6 cellular contexts compared by ENCODE assay signal in the genomic region with DNA sequence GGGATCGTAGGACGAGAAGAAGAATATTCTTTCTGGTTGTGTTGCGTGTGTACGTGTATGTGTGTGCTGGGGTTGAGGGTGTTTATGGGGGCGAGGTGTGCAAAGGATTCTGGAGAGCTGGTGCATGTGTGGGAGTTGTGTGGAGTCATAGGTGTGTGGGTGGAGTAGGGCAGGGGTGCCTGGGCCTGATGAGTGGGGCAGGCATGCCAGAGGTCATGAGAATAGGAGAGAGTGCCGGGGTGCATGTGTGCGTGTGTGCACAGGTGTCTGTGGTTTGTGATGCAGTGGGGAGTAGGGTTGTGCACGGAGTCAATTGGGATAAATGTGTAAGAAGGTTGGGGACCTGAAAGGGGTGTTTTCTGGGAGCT. TPM values are rescaled to one million over a fixed set of nuclear protein-coding genes. Genes with fewer than 3 reads are reported as not detected.
DNase-seq lines count a peak whose midpoint lies in the region; FAIRE-seq and TF ChIP-seq lines count a peak whose summit lies in the region.

No MANE protein-coding gene starts in this region.

- no peak overlapping the region for H3K4me2 ChIP-seq in MM.1S (ENCODE audit: low read depth, low read length)

- no peaks in the 10 kb centered on the region for H3F3A ChIP-seq in MM.1S (ENCODE audit: insufficient read depth, low read length)

- WGBS in small intestine, 3 donors = 62 to 68% (median 65%) methylated on average over 8 of the region's 8 CpGs

- no peak overlapping the region for H2AFZ ChIP-seq in MM.1S (ENCODE audit: low read length)

- H3K27ac ChIP-seq in right atrium auricular region = peak overlapping the region; percentile 68 to 82
- H3K27ac ChIP-seq in temporal lobe (ENCODE audit: low read depth, low read length) = peak overlapping the region; percentile 50
- peak overlapping the region in 1 of 2 donors; percentile 63 for H3K27ac ChIP-seq in small intestine (ENCODE audit: low read depth in 1 of 2, low read length in 1 of 2)
- no peak overlapping the region for H3K27ac ChIP-seq in MM.1S (ENCODE audit: low read length)

- H3K4me1 ChIP-seq in right atrium auricular region (peaks cover 0 to 29% of the 10 kb centered on the region in 2 donors), small intestine (ENCODE audit: control insufficient read depth in 2 of 2, insufficient read depth in 1 of 2, low read depth in 1 of 2, low read length in 1 of 2) (peaks cover 0 to 5% of the 10 kb centered on the region in 2 donors), MM.1S (ENCODE audit: low read length) (no peaks in the 10 kb centered on the region)

- H3K79me2 ChIP-seq in MM.1S (ENCODE audit: low read length) = no peaks in the 10 kb centered on the region

- H3K27me3 ChIP-seq in right atrium auricular region = no peaks in the 10 kb centered on the region
- H3K27me3 ChIP-seq in small intestine (ENCODE audit: control insufficient read depth in 2 of 2, insufficient read depth in 2 of 2, low read length in 2 of 2) = no peaks in the 10 kb centered on the region
- H3K27me3 ChIP-seq in MM.1S (replicated peaks; ENCODE audit: insufficient read depth, low read length) = no peaks in the 10 kb centered on the region

- no peaks in the 10 kb centered on the region for H3K9me2 ChIP-seq in MM.1S (replicated peaks; ENCODE audit: insufficient read depth, low read length)

- DNase-seq in activated CD4-positive, alpha-beta T cell treated with anti-CD3 and anti-CD28 coated beads for 4 hours = peak; percentile 58 to 63
- DNase-seq in activated CD4-positive, alpha-beta T cell treated with anti-CD3 and anti-CD28 coated beads, Interleukin-2, amount 50 U/mL, for 48 hours = no peak
- no peak for DNase-seq in right atrium auricular region (ENCODE audit: low spot score)
- DNase-seq in small intestine = no peak
- DNase-seq in MM.1S = no peak

- H3K36me3 ChIP-seq in right atrium auricular region (no peaks in the 10 kb centered on the region), small intestine (ENCODE audit: control insufficient read depth in 2 of 2, insufficient read depth in 2 of 2, low read length in 2 of 2) (no peaks in the 10 kb centered on the region), MM.1S (replicated peaks; ENCODE audit: insufficient read depth, low read length) (no peaks in the 10 kb centered on the region)

- no peaks in the 10 kb centered on the region for H3K9me3 ChIP-seq in right atrium auricular region
- H3K9me3 ChIP-seq in small intestine (ENCODE audit: control insufficient read depth, low read depth) = no peaks in the 10 kb centered on the region
- H3K9me3 ChIP-seq in MM.1S (replicated peaks; ENCODE audit: insufficient read depth, low read length) = no peaks in the 10 kb centered on the region

- H3K4me3 ChIP-seq in right atrium auricular region (peak overlapping the region; percentile 60 to 67), small intestine (ENCODE audit: low read depth in 1 of 2, low read length in 2 of 2) (peak overlapping the region in 1 of 2 donors; percentile 51), MM.1S (ENCODE audit: low read length) (no peak overlapping the region)

- H3K9ac ChIP-seq in MM.1S (ENCODE audit: low read length) = no peak overlapping the region

- TF ChIP-seq CTCF in right atrium auricular region (IDR thresholded peaks at IDR 0.05) = no peak
- no peak for TF ChIP-seq CTCF in MM.1S (IDR thresholded peaks at IDR 0.05; ENCODE audit: low read length)

- H4K20me1 ChIP-seq in MM.1S (ENCODE audit: insufficient read depth, low read length) = no peaks in the 10 kb centered on the region

- no peak for FAIRE-seq in small intestine (lab: Jason Lieb, UNC)

RNA-seq across cellular contexts. Expression of gene TMEM91, which starts 0.6 kb away (rescaled TPM):
- 1 to 10 TPM; 5.0 to 8.5 TPM for total RNA-seq in right atrium auricular region
- 4.2 TPM for total RNA-seq in temporal lobe
- 1 to 10 TPM; 1.3 to 7.9 (median 2.4) TPM for polyA plus RNA-seq in small intestine

RNA-seq across cellular contexts. Expression of gene B9D2, which starts 13.0 kb away (rescaled TPM):
- total RNA-seq in right atrium auricular region (1 to 10 TPM; 1.9 to 3.8 TPM), temporal lobe (2.2 TPM)
- 1 to 10 TPM; 4.7 to 9.8 (median 6.5) TPM for polyA plus RNA-seq in small intestine

RNA-seq across cellular contexts. Expression of gene EXOSC5, which starts 20.2 kb away (rescaled TPM):
- 1 to 10 TPM; 8.5 to 9.0 TPM for total RNA-seq in right atrium auricular region
- 10.8 TPM for total RNA-seq in temporal lobe
- polyA plus RNA-seq in small intestine = 10 to 100 TPM in 2 of 3 donors, 1 to 10 TPM in 1; 9.4 to 36.4 (median 16.5) TPM

RNA-seq across cellular contexts. Expression of gene BCKDHA, which starts 20.6 kb away (rescaled TPM):
- 10 to 100 TPM; 65.2 to 77.6 TPM for total RNA-seq in right atrium auricular region
- 27.5 TPM for total RNA-seq in temporal lobe
- 10 to 100 TPM; 19.9 to 34.0 (median 26.7) TPM for polyA plus RNA-seq in small intestine

RNA-seq across cellular contexts. Expression of gene TGFB1, which starts 23.3 kb away (rescaled TPM):
- total RNA-seq in right atrium auricular region (10 to 100 TPM; 17.6 to 33.7 TPM), temporal lobe (2.7 TPM)
- 10 to 100 TPM in 1 of 3 donors, 1 to 10 TPM in 2; 1.1 to 18.8 (median 7.3) TPM for polyA plus RNA-seq in small intestine

Comparison
In these comparisons a context has a peak if more than half of its experiments do, and no peak if none do; other contexts are left out.
1. DNase-seq: peak in activated CD4-positive, alpha-beta T cell treated with anti-CD3 and anti-CD28 coated beads for 4 hours (2 of 2); none in activated CD4-positive, alpha-beta T cell treated with anti-CD3 and anti-CD28 coated beads, Interleukin-2, amount 50 U/mL, for 48 hours (0 of 2), right atrium auricular region (single experiment), small intestine (single experiment) and MM.1S (single experiment).